ENCODE assay signal across 18 cellular contexts in the genomic region with DNA sequence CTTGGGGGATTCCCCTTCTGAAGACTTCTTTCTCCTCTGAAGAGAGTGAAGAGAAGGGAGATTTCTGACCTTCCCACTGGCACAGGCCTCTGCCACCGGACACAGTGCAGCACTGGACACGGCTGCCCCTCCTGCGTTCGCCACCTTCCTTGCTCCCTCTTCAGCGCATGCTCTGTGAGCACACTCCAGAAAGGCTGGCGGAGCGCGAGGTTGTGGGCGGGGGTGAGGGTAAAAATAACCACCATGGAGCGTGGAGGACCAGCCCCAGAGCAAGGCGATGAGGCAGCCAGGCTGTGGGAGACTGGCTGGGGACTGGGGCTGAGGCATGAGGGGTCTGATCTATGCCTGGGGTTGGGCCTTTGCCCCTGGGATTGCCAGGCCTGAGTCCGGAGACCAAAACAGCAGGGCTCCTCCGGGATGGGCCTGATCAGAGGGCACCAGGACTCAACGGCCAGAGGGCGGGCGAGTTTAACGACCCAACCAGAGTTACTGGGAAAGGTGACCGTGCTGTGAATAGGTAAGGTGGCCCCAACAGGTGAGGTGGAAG.
DNase-seq lines count a peak whose midpoint lies in the region; ATAC-seq and TF ChIP-seq lines count a peak whose summit lies in the region.
"Had no signal": no experiment of that assay in that cellular context is flagged by ENCODE, and none has a peak within 500 bp of the region (broad histone marks: within the 10 kb centered on the region; RNA-seq: fewer than 3 reads in every experiment).

No MANE protein-coding gene starts in this region.

- intact Hi-C loops in left ventricle myocardium inferior (cut with micrococcal nuclease) (no loop called here), testis (cut with DNase I; ENCODE audit: low total_unique reads) (no loop called here)

- H3K4me1 Mint-ChIP-seq in neural progenitor cell (peaks cover 68% of the 10 kb centered on the region), T-helper 17 cell (no peaks in the 10 kb centered on the region)

- CTCF ChIA-PET in SK-N-SH (lab: Yijun Ruan, JAX) = no interaction called here

- H3K4me1 ChIP-seq in SK-N-SH (ENCODE audit: control insufficient read depth in 1 of 2, insufficient read depth in 2 of 2, low read depth in 1 of 2, low read length in 1 of 2) = peaks cover 0 to 30% of the 10 kb centered on the region in 2 experiments; a peak in 2 of 4 replicates
- H3K4me1 ChIP-seq in left ventricle myocardium inferior = peaks cover 5% of the 10 kb centered on the region
- peaks cover 42% of the 10 kb centered on the region for H3K4me1 ChIP-seq in neural progenitor cell
- peaks cover 3% of the 10 kb centered on the region for H3K4me1 ChIP-seq in testis

- H3K27me3 ChIP-seq in SK-N-SH (ENCODE audit: insufficient read depth) (no peaks in the 10 kb centered on the region), left ventricle myocardium inferior (ENCODE audit: low read depth) (no peaks in the 10 kb centered on the region), neural progenitor cell (no peaks in the 10 kb centered on the region), testis (no peaks in the 10 kb centered on the region)
- H3K27me3 ChIP-seq: BE2C had no signal

- no peak for TF ChIP-seq EP300 in SK-N-SH (IDR thresholded peaks at IDR 0.05; ENCODE audit: borderline replicate concordance in 1 of 2, low read depth in 1 of 2, low read length in 1 of 2)

- no peak for TF ChIP-seq RAD21 in SK-N-SH (IDR thresholded peaks at IDR 0.05; ENCODE audit: low read length)

- no peak overlapping the region for H3K27ac ChIP-seq in SK-N-SH (ENCODE audit: low read depth in 2 of 2, low read length in 1 of 2)
- H3K27ac ChIP-seq in left ventricle myocardium inferior (replicated peaks) = no peak overlapping the region
- no peak overlapping the region for H3K27ac ChIP-seq in neural progenitor cell
- no peak overlapping the region for H3K27ac ChIP-seq in testis
- H3K27ac ChIP-seq: 22Rv1, GM23248 had no signal

- H3K79me2 ChIP-seq in SK-N-SH (ENCODE audit: insufficient read depth) (no peaks in the 10 kb centered on the region), neural progenitor cell (ENCODE audit: low read depth) (peaks cover 56% of the 10 kb centered on the region)

- H3K9me3 ChIP-seq in SK-N-SH = no peaks in the 10 kb centered on the region
- H3K9me3 ChIP-seq in left ventricle myocardium inferior (replicated peaks) = no peaks in the 10 kb centered on the region
- no peaks in the 10 kb centered on the region for H3K9me3 ChIP-seq in neural progenitor cell (ENCODE audit: low read depth)
- no peaks in the 10 kb centered on the region for H3K9me3 ChIP-seq in testis
- H3K9me3 ChIP-seq in T-helper 17 cell (ENCODE audit: control insufficient read depth, low read length, poor library complexity, severe bottlenecking) = no peaks in the 10 kb centered on the region
- H3K9me3 ChIP-seq: BE2C had no signal

- POLR2A ChIA-PET in SK-N-SH (lab: Yijun Ruan, JAX) = no interaction called here

- H3K4me3 Mint-ChIP-seq in neural progenitor cell (no peak overlapping the region), T-helper 17 cell (no peak overlapping the region)
- H3K4me3 Mint-ChIP-seq: CD8-positive, alpha-beta memory T cell had no signal

- no peak overlapping the region for H3K4me3 ChIP-seq in SK-N-SH (ENCODE audit: low read depth in 2 of 2, low read length in 1 of 2)
- H3K4me3 ChIP-seq in left ventricle myocardium inferior = peak overlapping the region; percentile 12
- H3K4me3 ChIP-seq in neural progenitor cell = no peak overlapping the region
- no peak overlapping the region for H3K4me3 ChIP-seq in testis
- H3K4me3 ChIP-seq: GM23248 had no signal

- H3K27ac Mint-ChIP-seq in neural progenitor cell (peak overlapping the region; percentile 46), T-helper 17 cell (no peak overlapping the region)

- H3K9me3 Mint-ChIP-seq in neural progenitor cell = no peaks in the 10 kb centered on the region
- H3K9me3 Mint-ChIP-seq: CD8-positive, alpha-beta memory T cell had no signal

- H3K9ac ChIP-seq in SK-N-SH (no peak overlapping the region), neural progenitor cell (no peak overlapping the region)
- H3K9ac ChIP-seq: GM23248 had no signal

- H2AFZ ChIP-seq in SK-N-SH (ENCODE audit: low read depth) (no peak overlapping the region), neural progenitor cell (replicated peaks) (no peak overlapping the region)
- H2AFZ ChIP-seq: GM23248 had no signal

- no peak for ATAC-seq in SK-N-SH treated with all-trans-retinoic acid at 6 μM for 48 hours
- no peak for ATAC-seq in T-helper 17 cell
- ATAC-seq: PC-3 had no signal

- 76% methylated on average over 18 of the region's 18 CpGs for WGBS in SK-N-SH (ENCODE audit: low lambda C conversion rate)
- 95 to 97% methylated on average over 18 of the region's 18 CpGs for WGBS in testis, 2 donors

- H3K9me2 ChIP-seq in SK-N-SH = no peaks in the 10 kb centered on the region

- H4K20me1 ChIP-seq in SK-N-SH (ENCODE audit: insufficient read depth) (no peaks in the 10 kb centered on the region), neural progenitor cell (ENCODE audit: low read depth) (peaks cover 53% of the 10 kb centered on the region)

- H3K27me3 Mint-ChIP-seq in neural progenitor cell (ENCODE audit: insufficient read depth, low read depth) = peaks cover 6% of the 10 kb centered on the region
- peaks cover 56% of the 10 kb centered on the region for H3K27me3 Mint-ChIP-seq in T-helper 17 cell

- H3K36me3 ChIP-seq in SK-N-SH (replicated peaks in 1 of 2; ENCODE audit: control insufficient read depth in 1 of 2, insufficient read depth in 2 of 2, low read length in 1 of 2) (no peaks in the 10 kb centered on the region), left ventricle myocardium inferior (no peaks in the 10 kb centered on the region), neural progenitor cell (no peaks in the 10 kb centered on the region), testis (ENCODE audit: low read depth, missing control alignments) (no peaks in the 10 kb centered on the region)
- H3K36me3 ChIP-seq: BE2C had no signal

- DNase-seq in SK-N-SH (peak; percentile 5), left ventricle myocardium inferior (peak; percentile 26), neural progenitor cell (ENCODE audit: low spot score) (no peak), testis (peak; percentile 5), NK-92 (lab: John Stamatoyannopoulos, UW; ENCODE audit: unreplicated experiment) (no peak), T-helper 17 cell (no peak)
- no peak for DNase-seq in activated CD8-positive, alpha-beta memory T cell treated with anti-CD3 and anti-CD28 coated beads, Interleukin-2, amount 50 U/mL, for 4 hours
- DNase-seq: BE2C; CD8-positive, alpha-beta memory T cell; DMS79; GM23248; HCEC 1CT; NCI-H187; NCI-H2171 treated with DMSO at 0.1 percent for 48 hours; NCI-H446 treated with DMSO at 0.1 percent for 48 hours; PC-3 had no signal

- TF ChIP-seq POLR2A in testis (IDR thresholded peaks at IDR 0.05) = no peak

- H3K4me2 ChIP-seq in SK-N-SH (no peak overlapping the region), neural progenitor cell (no peak overlapping the region)

- TF ChIP-seq CTCF in SK-N-SH (IDR thresholded peaks at IDR 0.05) = no peak
- no peak for TF ChIP-seq CTCF in left ventricle myocardium inferior (IDR thresholded peaks at IDR 0.05; ENCODE audit: borderline replicate concordance)
- TF ChIP-seq CTCF in neural progenitor cell (IDR thresholded peaks at IDR 0.05) = no peak
- TF ChIP-seq CTCF in testis (IDR thresholded peaks at IDR 0.05) = no peak

- peaks cover 11% of the 10 kb centered on the region for H3K36me3 Mint-ChIP-seq in neural progenitor cell
- H3K36me3 Mint-ChIP-seq in T-helper 17 cell (ENCODE audit: low read depth) = no peaks in the 10 kb centered on the region
- H3K36me3 Mint-ChIP-seq: CD8-positive, alpha-beta memory T cell had no signal

- no peaks in the 10 kb centered on the region for H3F3A ChIP-seq in SK-N-SH (replicated peaks; ENCODE audit: insufficient read depth)
- peaks cover 26% of the 10 kb centered on the region for H3F3A ChIP-seq in neural progenitor cell (ENCODE audit: low read depth)

TF ChIP-seq in SK-N-SH, 30 proteins besides CTCF, POLR2A, EP300 and RAD21:
- TF ChIP-seq, protein P1, sequence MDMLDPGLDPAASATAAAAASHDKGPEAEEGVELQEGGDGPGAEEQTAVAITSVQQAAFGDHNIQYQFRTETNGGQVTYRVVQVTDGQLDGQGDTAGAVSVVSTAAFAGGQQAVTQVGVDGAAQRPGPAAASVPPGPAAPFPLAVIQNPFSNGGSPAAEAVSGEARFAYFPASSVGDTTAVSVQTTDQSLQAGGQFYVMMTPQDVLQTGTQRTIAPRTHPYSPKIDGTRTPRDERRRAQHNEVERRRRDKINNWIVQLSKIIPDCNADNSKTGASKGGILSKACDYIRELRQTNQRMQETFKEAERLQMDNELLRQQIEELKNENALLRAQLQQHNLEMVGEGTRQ (IDR thresholded peaks at IDR 0.05; ENCODE audit: borderline replicate concordance, low read depth, low read length) = no peak
- no peak for TF ChIP-seq JUND (IDR thresholded peaks at IDR 0.05)
- TF ChIP-seq YY1 (IDR thresholded peaks at IDR 0.05; ENCODE audit: low read depth) = no peak
- no peak for TF ChIP-seq EZH2phosphoT487 (IDR thresholded peaks at IDR 0.05; ENCODE audit: borderline replicate concordance, low read depth)

TF ChIP-seq in SK-N-SH treated with all-trans-retinoic acid at 6 μM for 48 hours, 23 proteins besides CTCF, POLR2A, EP300 and RAD21 (continues in another document):
- no peak for TF ChIP-seq ESRRG (CRISPR knock-in tag; IDR thresholded peaks at IDR 0.05)
- TF ChIP-seq ZNF70 (CRISPR knock-in tag; IDR thresholded peaks at IDR 0.05) = no peak
- no peak for TF ChIP-seq TOX (CRISPR knock-in tag; IDR thresholded peaks at IDR 0.05; ENCODE audit: borderline replicate concordance)
- no peak for TF ChIP-seq ZFP30 (CRISPR knock-in tag; IDR thresholded peaks at IDR 0.05)
- TF ChIP-seq, protein P2, sequence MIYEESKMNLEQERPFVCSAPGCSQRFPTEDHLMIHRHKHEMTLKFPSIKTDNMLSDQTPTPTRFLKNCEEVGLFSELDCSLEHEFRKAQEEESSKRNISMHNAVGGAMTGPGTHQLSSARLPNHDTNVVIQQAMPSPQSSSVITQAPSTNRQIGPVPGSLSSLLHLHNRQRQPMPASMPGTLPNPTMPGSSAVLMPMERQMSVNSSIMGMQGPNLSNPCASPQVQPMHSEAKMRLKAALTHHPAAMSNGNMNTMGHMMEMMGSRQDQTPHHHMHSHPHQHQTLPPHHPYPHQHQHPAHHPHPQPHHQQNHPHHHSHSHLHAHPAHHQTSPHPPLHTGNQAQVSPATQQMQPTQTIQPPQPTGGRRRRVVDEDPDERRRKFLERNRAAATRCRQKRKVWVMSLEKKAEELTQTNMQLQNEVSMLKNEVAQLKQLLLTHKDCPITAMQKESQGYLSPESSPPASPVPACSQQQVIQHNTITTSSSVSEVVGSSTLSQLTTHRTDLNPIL (CRISPR knock-in tag; IDR thresholded peaks at IDR 0.05; ENCODE audit: low read depth) = no peak
- TF ChIP-seq BACH2 (CRISPR knock-in tag; IDR thresholded peaks at IDR 0.05; ENCODE audit: borderline replicate concordance) = no peak
- TF ChIP-seq ISL1 (CRISPR knock-in tag; IDR thresholded peaks at IDR 0.05) = no peak
- no peak for TF ChIP-seq SNAI2 (CRISPR knock-in tag; IDR thresholded peaks at IDR 0.05)
- TF ChIP-seq TCF4 (CRISPR knock-in tag; IDR thresholded peaks at IDR 0.05; ENCODE audit: borderline replicate concordance) = no peak
- TF ChIP-seq ZNF8 (CRISPR knock-in tag; IDR thresholded peaks at IDR 0.05) = no peak

Comparison
In these comparisons a context has a peak if more than half of its experiments do, and no peak if none do; other contexts are left out.
1. DNase-seq: peak in SK-N-SH (single experiment), left ventricle myocardium inferior (single experiment) and testis (single experiment); none in neural progenitor cell (single experiment), activated CD8-positive, alpha-beta memory T cell treated with anti-CD3 and anti-CD28 coated beads, Interleukin-2, amount 50 U/mL, for 4 hours (single experiment), NK-92 (single experiment) and T-helper 17 cell (0 of 3).